Comparison of ENCODE assay signal across 8 cellular contexts in genomic region chr17:27241346-27241946, GRCh38. TPM values are rescaled to one million over a fixed set of nuclear protein-coding genes. Genes with fewer than 3 reads are reported as not detected.
DNase-seq lines count a peak whose midpoint lies in the region; ATAC-seq and TF ChIP-seq lines count a peak whose summit lies in the region.

No MANE protein-coding gene starts in this region.

- no peak overlapping the region for H3K4me3 ChIP-seq in fibroblast of mammary gland (ENCODE audit: control insufficient read depth, low read depth, low read length)
- no peak overlapping the region for H3K4me3 ChIP-seq in MM.1S (ENCODE audit: low read length)

- peak; percentile 67 for DNase-seq in AG20443 (ENCODE audit: low spot score)
- peak; percentile 83 for DNase-seq in HT-29 (ENCODE audit: low spot score)
- DNase-seq in fibroblast of mammary gland (ENCODE audit: low read depth): peak; percentile 51
- no peak for DNase-seq in stimulated activated CD4-positive, alpha-beta T cell treated with anti-CD3 and anti-CD28 coated beads, Interleukin-15, amount 100 ng/mL, for 24 hours
- DNase-seq in MM.1S: no peak
- DNase-seq in stimulated activated naive CD4-positive, alpha-beta T cell (lab: John Stamatoyannopoulos, UW): no peak

- no peaks in the 10 kb centered on the region for H3K79me2 ChIP-seq in MM.1S (ENCODE audit: low read length)

- TF ChIP-seq CTCF in fibroblast of mammary gland (conservative IDR thresholded peaks at IDR 0.05; ENCODE audit: control insufficient read depth, insufficient read depth, low read depth, low read length) (no peak), MM.1S (IDR thresholded peaks at IDR 0.05; ENCODE audit: low read length) (no peak)

- H3K9ac ChIP-seq in MM.1S (ENCODE audit: low read length): no peak overlapping the region

- no peak overlapping the region for H2AFZ ChIP-seq in MM.1S (ENCODE audit: low read length)

- H3K9me3 ChIP-seq in MM.1S (replicated peaks; ENCODE audit: insufficient read depth, low read length): no peaks in the 10 kb centered on the region

- no peaks in the 10 kb centered on the region for H4K20me1 ChIP-seq in MM.1S (ENCODE audit: insufficient read depth, low read length)

- no peaks in the 10 kb centered on the region for H3K9me2 ChIP-seq in MM.1S (replicated peaks; ENCODE audit: insufficient read depth, low read length)

- H3K27me3 ChIP-seq in MM.1S (replicated peaks; ENCODE audit: insufficient read depth, low read length): no peaks in the 10 kb centered on the region

- H3K36me3 ChIP-seq in MM.1S (replicated peaks; ENCODE audit: insufficient read depth, low read length): no peaks in the 10 kb centered on the region

- ATAC-seq in GM19463 (IDR thresholded peaks at IDR 0.05; ENCODE audit: unreplicated experiment): peak; percentile 43
- ATAC-seq in GM18519 (IDR thresholded peaks at IDR 0.05; ENCODE audit: low FRiP score, unreplicated experiment): no peak

- H3K27ac ChIP-seq in MM.1S (ENCODE audit: low read length): no peak overlapping the region

- H3K4me1 ChIP-seq in MM.1S (ENCODE audit: low read length): peaks cover 4% of the 10 kb centered on the region

- no peak overlapping the region for H3K4me2 ChIP-seq in MM.1S (ENCODE audit: low read depth, low read length)

- H3F3A ChIP-seq in MM.1S (ENCODE audit: insufficient read depth, low read length): no peaks in the 10 kb centered on the region

RNA-seq across cellular contexts. Expression of gene WSB1, which starts 52.5 kb away (rescaled TPM):
- 32.0 and 53.2 TPM in 2 replicates for total RNA-seq in HT-29 (2014; rRNA removed; shearing (Covaris generic))

Comparison
In these comparisons a context has a peak if more than half of its experiments do, and no peak if none do; other contexts are left out.
1. DNase-seq: peak in AG20443 (single experiment), HT-29 (single experiment) and fibroblast of mammary gland (single experiment); none in stimulated activated CD4-positive, alpha-beta T cell treated with anti-CD3 and anti-CD28 coated beads, Interleukin-15, amount 100 ng/mL, for 24 hours (single experiment), MM.1S (single experiment) and stimulated activated naive CD4-positive, alpha-beta T cell (0 of 6).